Comparison of ENCODE assay signal across 13 cellular contexts in the genomic region with DNA sequence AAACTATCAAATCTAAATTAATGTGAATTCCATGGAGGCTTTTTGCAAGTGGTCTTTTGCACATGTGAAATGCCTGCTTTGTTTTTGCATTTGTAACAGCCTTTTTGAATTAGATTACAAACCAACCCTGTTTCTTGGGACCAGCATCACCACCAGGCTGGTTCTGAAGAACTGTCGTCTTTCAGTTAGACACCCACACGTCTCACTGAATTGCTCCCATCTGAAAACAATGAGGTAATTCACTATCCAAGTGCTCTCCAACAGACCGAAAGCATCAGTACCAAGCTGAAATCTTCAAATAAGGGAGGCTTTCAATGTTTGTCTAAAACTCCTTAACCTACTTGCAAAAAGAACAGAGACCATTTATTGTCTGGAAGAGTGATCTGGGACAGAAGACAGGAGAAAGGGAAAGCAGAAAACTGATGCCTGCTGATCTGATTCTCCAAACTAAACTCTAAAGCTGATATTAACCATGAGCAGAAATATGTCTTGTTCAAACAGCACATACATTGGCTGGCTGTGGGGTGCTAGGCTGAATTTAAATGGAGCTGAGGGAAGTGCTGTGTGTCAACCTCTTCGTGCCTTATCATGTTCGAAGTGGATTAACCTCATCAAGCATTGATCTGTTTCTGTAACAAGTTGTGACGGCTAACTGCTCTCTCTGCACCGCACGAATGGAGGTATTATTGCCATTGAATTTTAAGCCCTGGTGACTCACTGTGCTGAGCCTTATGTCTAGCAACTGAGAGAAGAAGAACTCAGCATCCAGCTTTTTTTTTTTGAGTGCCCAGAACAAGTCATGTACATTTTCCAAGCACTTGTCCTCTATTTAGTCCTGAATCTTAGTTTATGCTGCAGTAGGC.
DNase-seq lines count a peak whose midpoint lies in the region; ATAC-seq, FAIRE-seq and TF ChIP-seq lines count a peak whose summit lies in the region.
"Had no signal": no experiment of that assay in that cellular context is flagged by ENCODE, and none has a peak within 500 bp of the region (broad histone marks: within the 10 kb centered on the region; RNA-seq: fewer than 3 reads in every experiment).

No MANE protein-coding gene starts in this region.

- peak overlapping the region in 2 of 3 experiments; percentile 11 to 28 for H3K4me3 ChIP-seq in keratinocyte (ENCODE audit: control insufficient read depth in 2 of 3, extremely low read depth in 1 of 3, insufficient read depth in 2 of 3, low read depth in 1 of 3, low read length in 3 of 3)
- H3K4me3 ChIP-seq: prostate gland had no signal

- H4K20me1 ChIP-seq in keratinocyte (ENCODE audit: control insufficient read depth, extremely low read depth, insufficient read depth, low read length), result no peaks in the 10 kb centered on the region

- peaks cover 19% of the 10 kb centered on the region for H3K4me1 ChIP-seq in keratinocyte (ENCODE audit: control insufficient read depth, extremely low read depth, insufficient read depth, low read length)
- H3K4me1 ChIP-seq: prostate gland had no signal

- no peaks in the 10 kb centered on the region for H3K36me3 ChIP-seq in keratinocyte (ENCODE audit: control insufficient read depth in 2 of 2, extremely low read depth in 1 of 2, insufficient read depth in 2 of 2, low read length in 2 of 2)
- H3K36me3 ChIP-seq: prostate gland had no signal

- peak overlapping the region; percentile 81 for H3K27ac ChIP-seq in cingulate gyrus (ENCODE audit: low read depth, low read length)
- peak overlapping the region; percentile 23 for H3K27ac ChIP-seq in keratinocyte (ENCODE audit: control insufficient read depth, insufficient read depth, low read length)
- peak overlapping the region; percentile 47 for H3K27ac ChIP-seq in substantia nigra (ENCODE audit: low read depth, low read length, poor library complexity, severe bottlenecking)
- H3K27ac ChIP-seq: prostate gland had no signal

- DNase-seq in NCI-H82 treated with DMSO at 0.1 percent for 48 hours (lab: John Stamatoyannopoulos, UW; ENCODE audit: unreplicated experiment), result peak; percentile 85
- no peak for DNase-seq in keratinocyte (ENCODE audit: low read depth, low spot score)
- peak in 9 of 49 donors; percentile 2 to 34 (median 11) for DNase-seq in substantia nigra (lab: John Stamatoyannopoulos, UW)
- no peak for DNase-seq in NCI-H526 treated with DMSO at 0.1 percent for 48 hours (lab: John Stamatoyannopoulos, UW)
- no peak for DNase-seq in glomerular visceral epithelial cell (ENCODE audit: extremely low spot score)
- DNase-seq: activated naive CD4-positive, alpha-beta T cell treated with anti-CD3 and anti-CD28 coated beads, Interleukin-2, amount 10 ng/mL, durations not matched to agents 7 days and 5 days; DMS79 treated with DMSO at 0.1 percent for 48 hours; T-cell had no signal

- H3K9ac ChIP-seq in keratinocyte (ENCODE audit: control insufficient read depth, extremely low read depth, insufficient read depth, low read length), result peak overlapping the region; percentile 29

- H2AFZ ChIP-seq in keratinocyte (ENCODE audit: control insufficient read depth, low read length), result peak overlapping the region; percentile 85

- dilution Hi-C loops in keratinocyte (cut with MboI; ENCODE audit: extremely low pct_ligation_motif_present, low sequenced_read_pairs), result no loop called here

- no peak for ATAC-seq in HG03095 (IDR thresholded peaks at IDR 0.05; ENCODE audit: unreplicated experiment)
- no peak for ATAC-seq in HG02870 (IDR thresholded peaks at IDR 0.05; ENCODE audit: unreplicated experiment)
- ATAC-seq: T-cell had no signal

- H3K9me1 ChIP-seq in keratinocyte (ENCODE audit: control insufficient read depth, extremely low read depth, insufficient read depth, low read length), result no peaks in the 10 kb centered on the region

- H3K4me2 ChIP-seq in keratinocyte (ENCODE audit: control insufficient read depth, extremely low read depth, insufficient read depth, low read depth, low read length), result peak overlapping the region; percentile 84

- peak; percentile 96 for FAIRE-seq in keratinocyte (lab: Jason Lieb, UNC)
- FAIRE-seq: colon had no signal

- no peaks in the 10 kb centered on the region for H3K27me3 ChIP-seq in keratinocyte (ENCODE audit: control insufficient read depth, extremely low read depth, insufficient read depth, low read length)

- no peaks in the 10 kb centered on the region for H3K79me2 ChIP-seq in keratinocyte (ENCODE audit: control insufficient read depth, insufficient read depth, low read length)

- no peak for TF ChIP-seq CTCF in keratinocyte (optimal IDR thresholded peaks at IDR 0.05 in 1 of 3, IDR thresholded peaks at IDR 0.05 in 1 of 3, conservative IDR thresholded peaks at IDR 0.05 in 1 of 3; ENCODE audit: extremely low read depth in 1 of 3, insufficient read depth in 2 of 3, low read length in 3 of 3)

- H3K9me3 ChIP-seq in keratinocyte (ENCODE audit: control insufficient read depth, low read depth, low read length), result no peaks in the 10 kb centered on the region
- H3K9me3 ChIP-seq: prostate gland had no signal

Comparison
In these comparisons a context has a peak if more than half of its experiments do, and no peak if none do; other contexts are left out.
1. H3K27ac ChIP-seq: peak in every context shown above with its lines; median percentile 81 in cingulate gyrus; 47 in substantia nigra; 23 in keratinocyte.